Comparison of ENCODE assay signal across 34 cellular contexts in genomic region chr10:20157314-20157713, GRCh38.
"Had no signal": no experiment of that assay in that cellular context is flagged by ENCODE, and none has a peak within 500 bp of the region (broad histone marks: within the 10 kb centered on the region; RNA-seq: fewer than 3 reads in every experiment).

No MANE protein-coding gene starts in this region.

- FAIRE-seq: bronchial epithelial cell had no signal

- H3K4me3 ChIP-seq: MG63, Peyer's patch had no signal

- H3K36me3 ChIP-seq: MG63, Peyer's patch, WERI-Rb-1 had no signal

- H3K4me1 ChIP-seq: Peyer's patch had no signal

- H3K27ac ChIP-seq: Peyer's patch, RWPE1, WERI-Rb-1 had no signal

- ATAC-seq: activated CD8-positive, alpha-beta T cell treated with anti-CD3 and anti-CD28 coated beads for 36 hours; activated T-cell treated with anti-CD3 and anti-CD28 coated beads, Interleukin-2, amount 50 U/mL, for 72 hours; activated T-helper 17 cell treated with anti-CD3 and anti-CD28 coated beads, Interleukin-2, amount 50 U/mL, for 72 hours; PC-3; Right ventricle myocardium inferior had no signal

- DNase-seq: activated CD4-positive, alpha-beta T cell treated with anti-CD3 and anti-CD28 coated beads, Interleukin-2, amount 10 ng/mL, durations not matched to agents 24 days and 14 days; activated CD4-positive, alpha-beta T cell treated with anti-CD3 and anti-CD28 coated beads, Interleukin-2, amount 50 U/mL, for 4 hours; activated CD8-positive, alpha-beta T cell treated with anti-CD3 and anti-CD28 coated beads for 36 hours; activated effector memory CD4-positive, alpha-beta T cell treated with anti-CD3 and anti-CD28 coated beads, Interleukin-2, amount 50 U/mL, for 16 hours; activated naive CD4-positive, alpha-beta T cell; activated naive CD4-positive, alpha-beta T cell treated with anti-CD3 and anti-CD28 coated beads, Interleukin-2, amount 50 U/mL, for 16 hours; activated naive CD8-positive, alpha-beta T cell treated with anti-CD3 and anti-CD28 coated beads for 36 hours; activated T-cell treated with anti-CD3 and anti-CD28 coated beads, Interleukin-2, amount 50 U/mL, for 1 hour; activated T-cell treated with anti-CD3 and anti-CD28 coated beads, Interleukin-2, amount 50 U/mL, for 72 hours; Kasumi-1; KG1; MG63; NCI-H1048; NCI-H1105 treated with DMSO at 0.1 percent for 48 hours; NCI-H1436; NCI-H1694; NCI-H1930; NCI-H2081 treated with DMSO at 0.1 percent for 48 hours; NCI-H345; NCI-H526; NCI-H748 treated with DMSO at 0.1 percent for 48 hours; NK-92 treated with Interleukin-12 subunit alpha and Interleukin-12 subunit beta, amount 100 ng/mL, for 24 hours; PC-3; Peyer's patch; SIG-M5; SW 1271; T-helper 1 cell; T-helper 2 cell; T-helper 9 cell; WERI-Rb-1 had no signal

- H3K9me3 ChIP-seq: MG63, Peyer's patch had no signal
